20 cellular contexts compared by ENCODE assay signal in genomic region chr4:7147261-7147660, GRCh38. TPM values are rescaled to one million over a fixed set of nuclear protein-coding genes. Genes with fewer than 3 reads are reported as not detected.
DNase-seq lines count a peak whose midpoint lies in the region; ATAC-seq and TF ChIP-seq lines count a peak whose summit lies in the region.
"Had no signal": no experiment of that assay in that cellular context is flagged by ENCODE, and none has a peak within 500 bp of the region (broad histone marks: within the 10 kb centered on the region; RNA-seq: fewer than 3 reads in every experiment).

No MANE protein-coding gene starts in this region.

- peaks cover 10% of the 10 kb centered on the region for H3F3A ChIP-seq in neural progenitor cell (ENCODE audit: low read depth)

- H3K27ac Mint-ChIP-seq in nephron (peak overlapping the region in 2 of 3 experiments; percentile 48 to 62), neural progenitor cell (no peak overlapping the region), type B pancreatic cell (peak overlapping the region; percentile 29), HFFc6 (no peak overlapping the region)
- H3K27ac Mint-ChIP-seq: CD4-positive, CD25-positive, alpha-beta regulatory T cell had no signal

- TF ChIP-seq CTCF in nephron (IDR thresholded peaks at IDR 0.05; ENCODE audit: unreplicated experiment in 3 of 3) (no peak), neural progenitor cell (IDR thresholded peaks at IDR 0.05) (no peak), osteoblast (IDR thresholded peaks at IDR 0.05; ENCODE audit: extremely low read depth, low read depth, low read length) (no peak), type B pancreatic cell (conservative IDR thresholded peaks at IDR 0.05) (no peak), HFFc6 (IDR thresholded peaks at IDR 0.05) (no peak)

- H3K79me2 ChIP-seq in neural progenitor cell (ENCODE audit: low read depth) (no peaks in the 10 kb centered on the region), osteoblast (ENCODE audit: insufficient read depth, low read length) (no peaks in the 10 kb centered on the region)

- H3K27me3 ChIP-seq in neural progenitor cell (no peaks in the 10 kb centered on the region), osteoblast (ENCODE audit: insufficient read depth, low read length) (peaks cover 15% of the 10 kb centered on the region)
- H3K27me3 ChIP-seq: BE2C, BLaER1 had no signal

- H3K4me3 ChIP-seq in neural progenitor cell (no peak overlapping the region), osteoblast (ENCODE audit: insufficient read depth, low read length) (no peak overlapping the region)
- H3K4me3 ChIP-seq: BLaER1 had no signal

- H3K36me3 Mint-ChIP-seq in nephron (ENCODE audit: low read depth) (no peaks in the 10 kb centered on the region), neural progenitor cell (no peaks in the 10 kb centered on the region), type B pancreatic cell (no peaks in the 10 kb centered on the region), HFFc6 (ENCODE audit: low read depth) (no peaks in the 10 kb centered on the region)
- H3K36me3 Mint-ChIP-seq: CD14-positive monocyte; CD4-positive, alpha-beta memory T cell; CD4-positive, CD25-positive, alpha-beta regulatory T cell; CD8-positive, alpha-beta memory T cell had no signal

- H3K4me1 ChIP-seq in neural progenitor cell: peaks cover 4% of the 10 kb centered on the region
- no peaks in the 10 kb centered on the region for H3K4me1 ChIP-seq in osteoblast (ENCODE audit: insufficient read depth, low read length)
- H3K4me1 ChIP-seq: BE2C, BLaER1 had no signal

- H3K27me3 Mint-ChIP-seq in nephron (ENCODE audit: low read depth) (peaks cover 7% of the 10 kb centered on the region), neural progenitor cell (ENCODE audit: insufficient read depth, low read depth) (peaks cover 3% of the 10 kb centered on the region), type B pancreatic cell (peaks cover 13% of the 10 kb centered on the region), HFFc6 (ENCODE audit: insufficient read depth) (peaks cover 62% of the 10 kb centered on the region)

- H3K9me3 ChIP-seq in neural progenitor cell (ENCODE audit: low read depth) (no peaks in the 10 kb centered on the region), osteoblast (ENCODE audit: low read depth, low read length) (no peaks in the 10 kb centered on the region)
- H3K9me3 ChIP-seq: BE2C, BLaER1 had no signal

- DNase-seq in neural progenitor cell (ENCODE audit: low spot score) (no peak), osteoblast (ENCODE audit: insufficient read length, low spot score, missing footprints) (peak; percentile 50), type B pancreatic cell (ENCODE audit: extremely low spot score, unreplicated experiment) (no peak), HFFc6 (no peak), NCI-H82 treated with DMSO at 0.1 percent for 48 hours (lab: John Stamatoyannopoulos, UW; ENCODE audit: unreplicated experiment) (no peak), H4 (ENCODE audit: low spot score) (no peak)
- DNase-seq: 8988T; ACHN; BE2C; C1 segment of cervical spinal cord; CD4-positive, alpha-beta memory T cell; CD4-positive, CD25-positive, alpha-beta regulatory T cell; CD8-positive, alpha-beta memory T cell; COR-L47; DMS79 treated with DMSO at 0.1 percent for 48 hours; GF-D8 had no signal

- peaks cover 36% of the 10 kb centered on the region for H3K4me1 Mint-ChIP-seq in nephron
- peaks cover 22% of the 10 kb centered on the region for H3K4me1 Mint-ChIP-seq in neural progenitor cell
- H3K4me1 Mint-ChIP-seq in type B pancreatic cell (ENCODE audit: unreplicated experiment): peaks cover 22% of the 10 kb centered on the region
- no peaks in the 10 kb centered on the region for H3K4me1 Mint-ChIP-seq in HFFc6 (ENCODE audit: low read depth)
- H3K4me1 Mint-ChIP-seq: CD14-positive monocyte; CD4-positive, CD25-positive, alpha-beta regulatory T cell; CD8-positive, alpha-beta memory T cell had no signal

- H3K4me2 ChIP-seq in neural progenitor cell (no peak overlapping the region), osteoblast (ENCODE audit: insufficient read depth, low read length) (no peak overlapping the region)
- H3K4me2 ChIP-seq: BLaER1 had no signal

- no peaks in the 10 kb centered on the region for H3K36me3 ChIP-seq in neural progenitor cell
- no peaks in the 10 kb centered on the region for H3K36me3 ChIP-seq in osteoblast (ENCODE audit: insufficient read depth, low read length)
- H3K36me3 ChIP-seq: BE2C, BLaER1 had no signal

- no peak overlapping the region for H3K9ac ChIP-seq in neural progenitor cell
- H3K9ac ChIP-seq: BLaER1 had no signal

- ATAC-seq in HG03139 (IDR thresholded peaks at IDR 0.05; ENCODE audit: unreplicated experiment): no peak

- H3K9me3 Mint-ChIP-seq in nephron (no peaks in the 10 kb centered on the region), neural progenitor cell (no peaks in the 10 kb centered on the region), type B pancreatic cell (no peaks in the 10 kb centered on the region), HFFc6 (no peaks in the 10 kb centered on the region)
- H3K9me3 Mint-ChIP-seq: CD4-positive, alpha-beta memory T cell; CD4-positive, CD25-positive, alpha-beta regulatory T cell had no signal

- H2AFZ ChIP-seq in neural progenitor cell (replicated peaks): no peak overlapping the region
- no peak overlapping the region for H2AFZ ChIP-seq in osteoblast (ENCODE audit: low read length)

- no peaks in the 10 kb centered on the region for H4K20me1 ChIP-seq in neural progenitor cell (ENCODE audit: low read depth)
- H4K20me1 ChIP-seq in osteoblast (ENCODE audit: insufficient read depth, low read length): no peaks in the 10 kb centered on the region
- H4K20me1 ChIP-seq: BLaER1 had no signal

- no peak overlapping the region for H3K27ac ChIP-seq in neural progenitor cell
- H3K27ac ChIP-seq in osteoblast (ENCODE audit: low read depth, low read length): no peak overlapping the region
- H3K27ac ChIP-seq: BLaER1 had no signal

- H3K4me3 Mint-ChIP-seq in nephron (no peak overlapping the region), neural progenitor cell (peak overlapping the region; percentile 1), type B pancreatic cell (peak overlapping the region; percentile 51), HFFc6 (no peak overlapping the region)
- H3K4me3 Mint-ChIP-seq: CD14-positive monocyte; CD4-positive, alpha-beta memory T cell; CD4-positive, CD25-positive, alpha-beta regulatory T cell; CD8-positive, alpha-beta memory T cell had no signal

RNA-seq across cellular contexts. Expression of gene SORCS2, which starts 45.1 kb away (rescaled TPM):
- total RNA-seq in neural progenitor cell (ENCODE audit: low replicate concordance): 5.2 and 12.9 TPM in 2 replicates
- total RNA-seq in osteoblast: 9.0 and 11.5 TPM in 2 replicates
- total RNA-seq in type B pancreatic cell (ENCODE audit: low replicate concordance): 13.4 and 24.0 TPM in 2 replicates
- total RNA-seq in HFFc6 (2021; fragmentation: NEBNext Ultra II Directional; extraction: Animal tissue kit (Norgen Biotek cat#: 25700)): under 1 TPM in 3 of 6 experiments, not detected in 3; 0.05 to 0.15 (median 0.12) TPM
- 0.02 and 0.08 TPM in 2 replicates for total RNA-seq in H4 (2014; rRNA removed; shearing (Covaris generic))
- total RNA-seq: CD4-positive, alpha-beta memory T cell; CD4-positive, CD25-positive, alpha-beta regulatory T cell; CD8-positive, alpha-beta memory T cell had no signal

Comparison
In these comparisons a context has a peak if more than half of its experiments do, and no peak if none do; other contexts are left out.
1. H3K27ac Mint-ChIP-seq: peak in nephron (2 of 3) and type B pancreatic cell (single experiment); none in neural progenitor cell (single experiment) and HFFc6 (single experiment).
2. H3K4me3 Mint-ChIP-seq: peak in neural progenitor cell (single experiment) and type B pancreatic cell (single experiment); none in nephron (0 of 3) and HFFc6 (single experiment).